Comparison of ENCODE assay signal across 20 cellular contexts in the genomic region with DNA sequence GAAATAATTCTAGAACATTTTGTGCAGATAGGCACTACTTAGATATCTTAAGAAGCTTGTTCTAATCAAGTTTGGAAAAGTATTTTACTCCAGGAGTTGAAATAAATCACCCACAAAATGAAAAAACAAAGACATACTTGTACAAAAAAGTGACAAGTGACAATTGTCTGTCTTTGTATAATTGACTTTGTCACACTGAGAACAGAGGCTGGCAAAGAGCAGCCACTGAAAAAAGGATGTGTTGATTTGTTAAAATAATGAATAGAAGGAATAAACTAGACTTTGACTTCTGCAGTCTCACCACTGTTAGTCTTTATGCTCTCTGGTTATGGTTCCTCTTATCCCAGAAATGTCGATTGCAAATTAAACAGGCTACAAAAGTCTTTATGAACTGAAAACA.
DNase-seq lines count a peak whose midpoint lies in the region; ATAC-seq and TF ChIP-seq lines count a peak whose summit lies in the region.
"Had no signal": no experiment of that assay in that cellular context is flagged by ENCODE, and none has a peak within 500 bp of the region (broad histone marks: within the 10 kb centered on the region; RNA-seq: fewer than 3 reads in every experiment).

No MANE protein-coding gene starts in this region.

- TF ChIP-seq CTCF in 22Rv1 (IDR thresholded peaks at IDR 0.05) (no peak), RWPE2 (IDR thresholded peaks at IDR 0.05; ENCODE audit: poor library complexity, severe bottlenecking) (no peak), GM13976 (IDR thresholded peaks at IDR 0.05; ENCODE audit: borderline replicate concordance, control extremely low read depth, extremely low read depth, insufficient read depth, missing control alignments) (no peak)

- H3K4me1 Mint-ChIP-seq in activated naive CD4-positive, alpha-beta T cell treated with anti-CD3 and anti-CD28 coated beads, Interleukin-2, amount 10 ng/mL, durations not matched to agents 7 days and 5 days, result no peaks in the 10 kb centered on the region

- H3K36me3 Mint-ChIP-seq in activated naive CD4-positive, alpha-beta T cell treated with anti-CD3 and anti-CD28 coated beads, Interleukin-2, amount 10 ng/mL, durations not matched to agents 7 days and 5 days, result no peaks in the 10 kb centered on the region

- H3K36me3 ChIP-seq in RWPE2 (ENCODE audit: low read depth), result no peaks in the 10 kb centered on the region
- H3K36me3 ChIP-seq: SJCRH30 had no signal

- H3K4me3 ChIP-seq in RWPE2 (ENCODE audit: severe bottlenecking), result no peak overlapping the region
- H3K4me3 ChIP-seq: SJCRH30 had no signal

- peaks cover 14% of the 10 kb centered on the region for H3K4me1 ChIP-seq in RWPE2 (ENCODE audit: insufficient read depth, poor library complexity, severe bottlenecking)

- no peak for DNase-seq in RWPE2 (ENCODE audit: low spot score)
- peak; percentile 94 for DNase-seq in globus pallidus (ENCODE audit: low spot score)
- DNase-seq in middle frontal gyrus (ENCODE audit: extremely low spot score, low spot score), result peak; percentile 61
- no peak for DNase-seq in Right ventricle myocardium inferior (ENCODE audit: missing footprints)
- DNase-seq in GM13976 (ENCODE audit: low spot score), result no peak
- DNase-seq in activated naive CD4-positive, alpha-beta T cell treated with anti-CD3 and anti-CD28 coated beads, Interleukin-2, amount 10 ng/mL, durations not matched to agents 7 days and 5 days, result no peak
- DNase-seq: 8988T; CD4-positive, alpha-beta T cell; GF-D8; GOT3; KG1; NCI-H1417; NCI-H187; NCI-H2107; NCI-H2227 treated with DMSO at 0.1 percent for 48 hours; NCI-H774; SJCRH30 had no signal

- H3K27ac Mint-ChIP-seq in activated naive CD4-positive, alpha-beta T cell treated with anti-CD3 and anti-CD28 coated beads, Interleukin-2, amount 10 ng/mL, durations not matched to agents 7 days and 5 days, result no peak overlapping the region
- H3K27ac Mint-ChIP-seq: CD4-positive, alpha-beta T cell had no signal

- CTCF ChIA-PET in activated naive CD4-positive, alpha-beta T cell treated with anti-CD3 and anti-CD28 coated beads, Interleukin-2, amount 10 ng/mL, durations not matched to agents 7 days and 5 days (lab: Charles Lee), result no interaction called here

- in situ Hi-C loops in GM13976 (cut with MboI; ENCODE audit: low sequenced_read_pairs, unreplicated experiment), result no loop called here

- no peak for ATAC-seq in RWPE2 (ENCODE audit: low read depth)
- ATAC-seq in Right ventricle myocardium inferior, result no peak
- ATAC-seq in GM21825 (IDR thresholded peaks at IDR 0.05; ENCODE audit: unreplicated experiment), result no peak

- H3K27me3 ChIP-seq in RWPE2 (ENCODE audit: insufficient read depth, poor library complexity, severe bottlenecking), result no peaks in the 10 kb centered on the region
- H3K27me3 ChIP-seq: SJCRH30 had no signal

- H3K4me3 Mint-ChIP-seq in activated naive CD4-positive, alpha-beta T cell treated with anti-CD3 and anti-CD28 coated beads, Interleukin-2, amount 10 ng/mL, durations not matched to agents 7 days and 5 days, result no peak overlapping the region
- H3K4me3 Mint-ChIP-seq: CD4-positive, alpha-beta T cell had no signal

- H3K27ac ChIP-seq in 22Rv1 (peak overlapping the region; percentile 25), RWPE2 (ENCODE audit: poor library complexity, severe bottlenecking) (peak overlapping the region; percentile 33)
- H3K27ac ChIP-seq: RWPE1, SJCRH30 had no signal

- H3K9me3 ChIP-seq in RWPE2 (ENCODE audit: severe bottlenecking), result no peaks in the 10 kb centered on the region
- H3K9me3 ChIP-seq: SJCRH30 had no signal

- no peaks in the 10 kb centered on the region for H3K9me3 Mint-ChIP-seq in activated naive CD4-positive, alpha-beta T cell treated with anti-CD3 and anti-CD28 coated beads, Interleukin-2, amount 10 ng/mL, durations not matched to agents 7 days and 5 days
- H3K9me3 Mint-ChIP-seq: CD4-positive, alpha-beta T cell had no signal

- H3K27me3 Mint-ChIP-seq in activated naive CD4-positive, alpha-beta T cell treated with anti-CD3 and anti-CD28 coated beads, Interleukin-2, amount 10 ng/mL, durations not matched to agents 7 days and 5 days, result no peaks in the 10 kb centered on the region
- H3K27me3 Mint-ChIP-seq: CD4-positive, alpha-beta T cell had no signal

- intact Hi-C loops in Right ventricle myocardium inferior (cut with DNase I), result no loop called here

Comparison
In these comparisons a context has a peak if more than half of its experiments do, and no peak if none do; other contexts are left out.
1. DNase-seq: peak in globus pallidus (single experiment) and middle frontal gyrus (single experiment); none in RWPE2 (single experiment), Right ventricle myocardium inferior (single experiment), GM13976 (single experiment) and activated naive CD4-positive, alpha-beta T cell treated with anti-CD3 and anti-CD28 coated beads, Interleukin-2, amount 10 ng/mL, durations not matched to agents 7 days and 5 days (single experiment).